ENCODE assay signal across 13 cellular contexts in genomic region chr9:22103650-22104575, GRCh38.
DNase-seq lines count a peak whose midpoint lies in the region; ATAC-seq, FAIRE-seq and TF ChIP-seq lines count a peak whose summit lies in the region.
"Had no signal": no experiment of that assay in that cellular context is flagged by ENCODE, and none has a peak within 500 bp of the region (broad histone marks: within the 10 kb centered on the region; RNA-seq: fewer than 3 reads in every experiment).

No MANE protein-coding gene starts in this region.

- CTCF ChIA-PET in HEK293T (lab: Yijun Ruan, JAX), result no interaction called here

- H3K36me3 ChIP-seq in brain microvascular endothelial cell (replicated peaks) (no peaks in the 10 kb centered on the region), keratinocyte (ENCODE audit: control insufficient read depth in 2 of 2, extremely low read depth in 1 of 2, insufficient read depth in 2 of 2, low read length in 2 of 2) (no peaks in the 10 kb centered on the region), transverse colon (no peaks in the 10 kb centered on the region)
- H3K36me3 ChIP-seq: breast epithelium had no signal

- no peaks in the 10 kb centered on the region for H3K9me3 ChIP-seq in keratinocyte (ENCODE audit: control insufficient read depth, low read depth, low read length)
- no peaks in the 10 kb centered on the region for H3K9me3 ChIP-seq in transverse colon
- H3K9me3 ChIP-seq: breast epithelium had no signal

- no peak for TF ChIP-seq POLR2A in transverse colon (IDR thresholded peaks at IDR 0.05)

- H3K27ac ChIP-seq in brain microvascular endothelial cell, result peak overlapping the region; percentile 95
- H3K27ac ChIP-seq in keratinocyte (ENCODE audit: control insufficient read depth, insufficient read depth, low read length), result peak overlapping the region; percentile 95
- H3K27ac ChIP-seq in transverse colon, result peak overlapping the region; percentile 78 to 83 (median 79)
- H3K27ac ChIP-seq: 22Rv1, breast epithelium had no signal

- H3K4me2 ChIP-seq in keratinocyte (ENCODE audit: control insufficient read depth, extremely low read depth, insufficient read depth, low read depth, low read length), result peak overlapping the region; percentile 56

- no peaks in the 10 kb centered on the region for H3K27me3 ChIP-seq in brain microvascular endothelial cell (replicated peaks)
- H3K27me3 ChIP-seq in keratinocyte (ENCODE audit: control insufficient read depth, extremely low read depth, insufficient read depth, low read length), result no peaks in the 10 kb centered on the region
- H3K27me3 ChIP-seq in transverse colon, result no peaks in the 10 kb centered on the region
- H3K27me3 ChIP-seq: breast epithelium had no signal

- DNase-seq in DMS53 (lab: John Stamatoyannopoulos, UW) (peak; percentile 20), DMS53 treated with DMSO at 0.1 percent for 48 hours (lab: John Stamatoyannopoulos, UW; ENCODE audit: unreplicated experiment) (no peak), brain microvascular endothelial cell (peak; percentile 89), keratinocyte (ENCODE audit: low read depth, low spot score) (no peak), transverse colon (peak; percentile 55), HEK293T (ENCODE audit: extremely low spot score) (no peak), RKO (ENCODE audit: low spot score) (no peak)
- DNase-seq: activated CD8-positive, alpha-beta T cell treated with anti-CD3 and anti-CD28 coated beads, Interleukin-2, amount 10 ng/mL, durations not matched to agents 7 days and 5 days; NCI-H2081; posterior cingulate gyrus had no signal

- TF ChIP-seq CTCF in brain microvascular endothelial cell (IDR thresholded peaks at IDR 0.05; ENCODE audit: low read depth, low read length, missing control alignments), result no peak
- no peak for TF ChIP-seq CTCF in keratinocyte (optimal IDR thresholded peaks at IDR 0.05 in 1 of 3, IDR thresholded peaks at IDR 0.05 in 1 of 3, conservative IDR thresholded peaks at IDR 0.05 in 1 of 3; ENCODE audit: extremely low read depth in 1 of 3, insufficient read depth in 2 of 3, low read length in 3 of 3)
- peak in 1 of 5 experiments; percentile 19 for TF ChIP-seq CTCF in transverse colon (IDR thresholded peaks at IDR 0.05)

- no peak overlapping the region for H3K4me3 ChIP-seq in brain microvascular endothelial cell (ENCODE audit: low read depth, low read length)
- H3K4me3 ChIP-seq in keratinocyte (ENCODE audit: control insufficient read depth in 2 of 3, extremely low read depth in 1 of 3, insufficient read depth in 2 of 3, low read depth in 1 of 3, low read length in 3 of 3), result peak overlapping the region in 1 of 3 experiments; percentile 30
- no peak overlapping the region for H3K4me3 ChIP-seq in transverse colon
- H3K4me3 ChIP-seq: breast epithelium had no signal

- intact Hi-C loops in transverse colon (cut with DNase I; ENCODE audit: low total_unique reads), result no loop called here

- POLR2A ChIA-PET in HEK293T (lab: Yijun Ruan, JAX), result interaction anchor here (0.6 kb wide), 1 partner anchor 99 kb away, joined by 3 read pairs; no protein-coding TSS in a partner anchor

- peak overlapping the region; percentile 2 for H2AFZ ChIP-seq in keratinocyte (ENCODE audit: control insufficient read depth, low read length)

- H3K9me1 ChIP-seq in keratinocyte (ENCODE audit: control insufficient read depth, extremely low read depth, insufficient read depth, low read length), result no peaks in the 10 kb centered on the region

- dilution Hi-C loops in keratinocyte (cut with MboI; ENCODE audit: extremely low pct_ligation_motif_present, low sequenced_read_pairs), result loop anchor here (25.0 kb wide), 1 partner anchor 133 kb away; no protein-coding TSS in a partner anchor

- no peaks in the 10 kb centered on the region for H4K20me1 ChIP-seq in keratinocyte (ENCODE audit: control insufficient read depth, extremely low read depth, insufficient read depth, low read length)

- 39 to 48% methylated on average over 4 of the region's 4 CpGs for WGBS in transverse colon (ENCODE audit: low coverage in 1 of 2), 2 donors

- in situ Hi-C loops in brain microvascular endothelial cell (cut with HindIII; ENCODE audit: low pct_ligation_motif_present, low sequenced_read_pairs), result no loop called here
- in situ Hi-C loops in transverse colon (cut with MboI; ENCODE audit: low pct_ligation_motif_present in 1 of 4, low pct_unique_long_range_greater_than_20kb in 1 of 4, low sequenced_read_pairs in 3 of 4), result no loop called here

- no peak for ATAC-seq in HG03196 (IDR thresholded peaks at IDR 0.05; ENCODE audit: unreplicated experiment)

- peak; percentile 84 for FAIRE-seq in keratinocyte (lab: Jason Lieb, UNC)

- H3K9ac ChIP-seq in keratinocyte (ENCODE audit: control insufficient read depth, extremely low read depth, insufficient read depth, low read length), result peak overlapping the region; percentile 45

- H3K4me1 ChIP-seq in keratinocyte (ENCODE audit: control insufficient read depth, extremely low read depth, insufficient read depth, low read length), result peaks cover 39% of the 10 kb centered on the region
- peaks cover 6 to 73% (median 48%) of the 10 kb centered on the region in 4 donors for H3K4me1 ChIP-seq in transverse colon
- H3K4me1 ChIP-seq: breast epithelium had no signal

- peak; percentile 24 for TF ChIP-seq EP300 in transverse colon (IDR thresholded peaks at IDR 0.05; ENCODE audit: low read depth)

- no peaks in the 10 kb centered on the region for H3K79me2 ChIP-seq in keratinocyte (ENCODE audit: control insufficient read depth, insufficient read depth, low read length)

TF ChIP-seq in HEK293T, 16 proteins besides CTCF, POLR2A, EP300 and RAD21:
- no peak for TF ChIP-seq FOXA1 (IDR thresholded peaks at IDR 0.05)
- TF ChIP-seq SUZ12 (IDR thresholded peaks at IDR 0.05), result no peak
- TF ChIP-seq BHLHE40 (IDR thresholded peaks at IDR 0.05; ENCODE audit: borderline replicate concordance), result no peak
- TF ChIP-seq FOXK2 (IDR thresholded peaks at IDR 0.05), result no peak
- TF ChIP-seq CTBP1 (IDR thresholded peaks at IDR 0.05; ENCODE audit: borderline replicate concordance), result no peak
- no peak for TF ChIP-seq ZNF384 (IDR thresholded peaks at IDR 0.05)
- TF ChIP-seq ARNT (IDR thresholded peaks at IDR 0.05), result no peak
- TF ChIP-seq SP1 (IDR thresholded peaks at IDR 0.05), result no peak
- no peak for TF ChIP-seq TARDBP (IDR thresholded peaks at IDR 0.05)
- TF ChIP-seq NFRKB (IDR thresholded peaks at IDR 0.05), result no peak
- no peak for TF ChIP-seq HDGF (IDR thresholded peaks at IDR 0.05; ENCODE audit: borderline replicate concordance)
- no peak for TF ChIP-seq LEF1 (IDR thresholded peaks at IDR 0.05; ENCODE audit: borderline replicate concordance)
- no peak for TF ChIP-seq ELF4 (IDR thresholded peaks at IDR 0.05)
- TF ChIP-seq L3MBTL2 (conservative IDR thresholded peaks at IDR 0.05), result no peak
- no peak for TF ChIP-seq FOXM1 (IDR thresholded peaks at IDR 0.05; ENCODE audit: borderline replicate concordance)
- TF ChIP-seq PKNOX1 (IDR thresholded peaks at IDR 0.05), result no peak

Comparison
In these comparisons a context has a peak if more than half of its experiments do, and no peak if none do; other contexts are left out.
1. DNase-seq: peak in DMS53 (single experiment), brain microvascular endothelial cell (single experiment) and transverse colon (single experiment); none in DMS53 treated with DMSO at 0.1 percent for 48 hours (single experiment), keratinocyte (single experiment), HEK293T (single experiment) and RKO (single experiment).
2. Peak in every context shown above with its lines, with median percentiles within 50 percentile points of each other: H3K27ac ChIP-seq.